13 cellular contexts compared by ENCODE assay signal in genomic region chr16:57643166-57643813, GRCh38. TPM values are rescaled to one million over a fixed set of nuclear protein-coding genes. Genes with fewer than 3 reads are reported as not detected.
DNase-seq lines count a peak whose midpoint lies in the region; ATAC-seq, FAIRE-seq and TF ChIP-seq lines count a peak whose summit lies in the region.
"Had no signal": no experiment of that assay in that cellular context is flagged by ENCODE, and none has a peak within 500 bp of the region (broad histone marks: within the 10 kb centered on the region; RNA-seq: fewer than 3 reads in every experiment).

No MANE protein-coding gene starts in this region.

- H3K4me1 ChIP-seq in heart left ventricle = peaks cover 5 to 78% (median 49%) of the 10 kb centered on the region in 12 donors
- peaks cover 57% of the 10 kb centered on the region for H3K4me1 ChIP-seq in HepG2 (ENCODE audit: insufficient read depth, low read length)
- peaks cover 41% of the 10 kb centered on the region for H3K4me1 ChIP-seq in upper lobe of right lung

- H3K79me2 ChIP-seq in HepG2 (ENCODE audit: insufficient read depth, low read length) = no peaks in the 10 kb centered on the region

- BruUV-seq in HepG2 (replicated peaks; lab: Mats Ljungman, UMichigan) = no TSS peak

- H3K9me3 ChIP-seq in heart left ventricle = no peaks in the 10 kb centered on the region
- H3K9me3 ChIP-seq in HepG2 (ENCODE audit: low read length) = no peaks in the 10 kb centered on the region
- no peaks in the 10 kb centered on the region for H3K9me3 ChIP-seq in upper lobe of right lung
- H3K9me3 ChIP-seq: SJSA1 had no signal

- no peaks in the 10 kb centered on the region for H4K20me1 ChIP-seq in HepG2 (ENCODE audit: insufficient read depth, low read length)

- peak; percentile 30 for FAIRE-seq in HepG2 (lab: Jason Lieb, UNC)
- FAIRE-seq in GM12891 (lab: Jason Lieb, UNC) = no peak
- FAIRE-seq: A204.1 had no signal

- TF ChIP-seq POLR2A in heart left ventricle (IDR thresholded peaks at IDR 0.05) (no peak), HepG2 (IDR thresholded peaks at IDR 0.05; ENCODE audit: insufficient read depth in 1 of 2, low read depth in 2 of 2, low read length in 2 of 2) (no peak), GM12891 (IDR thresholded peaks at IDR 0.05; ENCODE audit: low read depth, low read length) (no peak)

- H3K27me3 ChIP-seq in heart left ventricle (no peaks in the 10 kb centered on the region), HepG2 (ENCODE audit: control insufficient read depth in 1 of 2, insufficient read depth in 2 of 2, low read length in 2 of 2) (no peaks in the 10 kb centered on the region), upper lobe of right lung (no peaks in the 10 kb centered on the region)
- H3K27me3 ChIP-seq: SJSA1 had no signal

- TF ChIP-seq RAD21 in HepG2 (CRISPR knock-in tag; IDR thresholded peaks at IDR 0.05) = no peak

- no peak for TF ChIP-seq CTCF in heart left ventricle (IDR thresholded peaks at IDR 0.05)
- TF ChIP-seq CTCF in cardiac fibroblast (IDR thresholded peaks at IDR 0.05; ENCODE audit: low read depth, low read length) = no peak
- no peak for TF ChIP-seq CTCF in HepG2 (CRISPR knock-in tag; IDR thresholded peaks at IDR 0.05)
- TF ChIP-seq CTCF in upper lobe of right lung (IDR thresholded peaks at IDR 0.05) = no peak

- POLR2A ChIA-PET in HepG2 (lab: Yijun Ruan, JAX) = interaction anchor here (1.5 kb wide), 1 partner anchor 8 kb away, joined by 6 read pairs; no protein-coding TSS in a partner anchor

- no peak overlapping the region for H3K9ac ChIP-seq in HepG2 (ENCODE audit: insufficient read depth, low read depth, low read length)

- DNase-seq in heart left ventricle = no peak
- DNase-seq in Right ventricle myocardium inferior (ENCODE audit: missing footprints) = no peak
- DNase-seq in cardiac fibroblast (ENCODE audit: low read depth in 2 of 2) = peak; percentile 45
- no peak for DNase-seq in HepG2 (ENCODE audit: low spot score)
- DNase-seq in upper lobe of right lung = peak; percentile 78
- no peak for DNase-seq in GM12891 (ENCODE audit: insufficient read length, low spot score)
- DNase-seq: cerebellar nuclear complex had no signal

- H2AFZ ChIP-seq in HepG2 (ENCODE audit: low read length) = no peak overlapping the region

- in situ Hi-C loops in HepG2 (cut with HindIII; ENCODE audit: extremely low pct_ligation_motif_present, low pct_unique_long_range_greater_than_20kb) = no loop called here

- TF ChIP-seq EP300 in HepG2 (IDR thresholded peaks at IDR 0.05; ENCODE audit: low read depth in 2 of 2, low read length in 2 of 2) = no peak
- TF ChIP-seq EP300 in HepG2 (CRISPR knock-in tag; IDR thresholded peaks at IDR 0.05; ENCODE audit: borderline replicate concordance) = no peak

- CTCF ChIA-PET in HepG2 (lab: Yijun Ruan, JAX; ENCODE audit: low intra/inter-chr PET ratio, low total read pairs) = interaction anchor here (12.3 kb wide), 1 partner anchor 48 kb away, joined by 571 read pairs; no protein-coding TSS in a partner anchor

- H3K4me2 ChIP-seq in HepG2 (ENCODE audit: low read depth, low read length) = no peak overlapping the region
- H3K4me2 ChIP-seq: smooth muscle cell had no signal

- intact Hi-C loops in heart left ventricle (cut with DNase I) = no loop called here
- intact Hi-C loops in Right ventricle myocardium inferior (cut with DNase I) = no loop called here
- intact Hi-C loops in HepG2 (cut with micrococcal nuclease; ENCODE audit: unreplicated experiment) = no loop called here
- intact Hi-C loops in upper lobe of right lung (cut with DNase I) = no loop called here

- WGBS in heart left ventricle, 4 donors = 49 to 56% (median 54%) methylated on average over 6 to 7 of the region's 7 CpGs
- 83% methylated on average over 6 of the region's 7 CpGs for WGBS in HepG2 (ENCODE audit: low lambda C conversion rate)

- no peak overlapping the region for H3K4me3 ChIP-seq in heart left ventricle
- H3K4me3 ChIP-seq in cardiac fibroblast (replicated peaks in 1 of 2; ENCODE audit: low read depth in 2 of 2, low read length in 2 of 2) = no peak overlapping the region
- H3K4me3 ChIP-seq in HepG2 (replicated peaks in 1 of 3; ENCODE audit: insufficient read depth in 1 of 3, low read depth in 2 of 3, low read length in 3 of 3) = no peak overlapping the region
- no peak overlapping the region for H3K4me3 ChIP-seq in upper lobe of right lung
- H3K4me3 ChIP-seq: SJSA1, smooth muscle cell had no signal

- H3K36me3 ChIP-seq in heart left ventricle (no peaks in the 10 kb centered on the region), HepG2 (replicated peaks in 1 of 2; ENCODE audit: control insufficient read depth in 1 of 2, insufficient read depth in 2 of 2, low read length in 2 of 2) (no peaks in the 10 kb centered on the region), upper lobe of right lung (no peaks in the 10 kb centered on the region)
- H3K36me3 ChIP-seq: SJSA1 had no signal

- ATAC-seq in heart left ventricle (no peak), Right ventricle myocardium inferior (no peak), HepG2 (no peak), upper lobe of right lung (peak; percentile 55), GM21447 (IDR thresholded peaks at IDR 0.05; ENCODE audit: unreplicated experiment) (no peak), HG03139 (IDR thresholded peaks at IDR 0.05; ENCODE audit: unreplicated experiment) (no peak)

- H3K27ac ChIP-seq in heart left ventricle = peak overlapping the region; percentile 12 to 92 (median 62)
- no peak overlapping the region for H3K27ac ChIP-seq in HepG2 (ENCODE audit: extremely low read length, insufficient read depth, low read length)
- peak overlapping the region; percentile 24 for H3K27ac ChIP-seq in upper lobe of right lung
- H3K27ac ChIP-seq: SJSA1 had no signal

RNA-seq across cellular contexts. Expression of gene ADGRG1, which starts 14.9 kb away (rescaled TPM):
- total RNA-seq in heart left ventricle (10 to 100 TPM; 15.2 to 65.2 (median 17.5) TPM), Right ventricle myocardium inferior (23.1 TPM), HepG2 (2016; rRNA removed; fragmentation: Illumina TruSeq; extraction: Trizol) (2.8 and 5.9 TPM in 2 replicates), upper lobe of right lung (66.9 TPM)
- polyA plus RNA-seq in heart left ventricle (10 to 100 TPM; 14.1 to 23.3 TPM), HepG2 (2011; rRNA removed) (2.7 and 3.3 TPM in 2 replicates)
- total RNA-seq in HepG2 (2016; cell fraction: cytosol; rRNA removed; fragmentation: Illumina TruSeq; extraction: Trizol; ENCODE audit: low read depth) = 1.1 and 2.0 TPM in 2 replicates
- total RNA-seq in HepG2 (2016; cell fraction: insoluble cytoplasmic fraction; rRNA removed; fragmentation: Illumina TruSeq; extraction: Trizol) = 2.8 and 5.0 TPM in 2 replicates
- 3.1 and 3.2 TPM in 2 replicates for total RNA-seq in HepG2 (2016; cell fraction: membrane; rRNA removed; fragmentation: Illumina TruSeq; extraction: Trizol)
- 7.2 and 8.0 TPM in 2 replicates for total RNA-seq in HepG2 (2016; cell fraction: nucleus; rRNA removed; fragmentation: Illumina TruSeq; extraction: Trizol)
- polyA plus RNA-seq in HepG2 (2011; cell fraction: cytosol; rRNA removed) = 1.8 and 2.1 TPM in 2 replicates
- polyA plus RNA-seq in HepG2 (2011; cell fraction: nucleus; rRNA removed) = 5.0 and 7.4 TPM in 2 replicates
- polyA plus RNA-seq in HepG2 (2012) = 2.3 and 3.3 TPM in 2 replicates
- 0.83 and 1.3 TPM in 2 replicates for polyA plus RNA-seq in HepG2 (2016; cell fraction: cytosol; fragmentation: Illumina TruSeq; extraction: Trizol; ENCODE audit: low read depth)
- 2.4 and 5.1 TPM in 2 replicates for polyA plus RNA-seq in HepG2 (2016; cell fraction: insoluble cytoplasmic fraction; fragmentation: Illumina TruSeq; extraction: Trizol; ENCODE audit: low read depth)
- polyA plus RNA-seq in HepG2 (2016; cell fraction: membrane; fragmentation: Illumina TruSeq; extraction: Trizol; ENCODE audit: low read depth) = 2.8 and 3.2 TPM in 2 replicates
- 14.1 and 15.0 TPM in 2 replicates for polyA plus RNA-seq in HepG2 (2016; cell fraction: nucleus; fragmentation: Illumina TruSeq; extraction: Trizol; ENCODE audit: insufficient read depth, low read depth)
- polyA minus RNA-seq in HepG2 (2011; rRNA and poly(A)+ RNA removed; ENCODE audit: low replicate concordance) = 4.0 and 29.5 TPM in 2 replicates
- 1.8 and 1.9 TPM in 2 replicates for polyA minus RNA-seq in HepG2 (2011; cell fraction: cytosol; rRNA and poly(A)+ RNA removed)
- 2.4 and 2.8 TPM in 2 replicates for polyA minus RNA-seq in HepG2 (2011; cell fraction: nucleus; rRNA and poly(A)+ RNA removed)
- 1.1 TPM for polyA plus RNA-seq in GM12891 (2012; ENCODE audit: low read depth, missing spikeins)

RNA-seq across cellular contexts. Expression of gene ADGRG3, which starts 24.8 kb away (rescaled TPM):
- 1 to 10 TPM in 1 of 9 donors, under 1 TPM in 8; 0.12 to 1.4 (median 0.53) TPM for total RNA-seq in heart left ventricle
- polyA plus RNA-seq in heart left ventricle = under 1 TPM; 0.15 to 0.61 TPM
- total RNA-seq in Right ventricle myocardium inferior = 0.87 TPM
- 1.0 and 2.7 TPM in 2 replicates for total RNA-seq in HepG2 (2016; rRNA removed; fragmentation: Illumina TruSeq; extraction: Trizol)
- total RNA-seq in HepG2 (2016; cell fraction: cytosol; rRNA removed; fragmentation: Illumina TruSeq; extraction: Trizol; ENCODE audit: low read depth) = 0.79 and 1.1 TPM in 2 replicates
- 1.1 and 2.2 TPM in 2 replicates for total RNA-seq in HepG2 (2016; cell fraction: insoluble cytoplasmic fraction; rRNA removed; fragmentation: Illumina TruSeq; extraction: Trizol)
- 1.0 and 1.5 TPM in 2 replicates for total RNA-seq in HepG2 (2016; cell fraction: membrane; rRNA removed; fragmentation: Illumina TruSeq; extraction: Trizol)
- 2.3 and 2.7 TPM in 2 replicates for total RNA-seq in HepG2 (2016; cell fraction: nucleus; rRNA removed; fragmentation: Illumina TruSeq; extraction: Trizol)
- 11.8 and 13.6 TPM in 2 replicates for polyA plus RNA-seq in HepG2 (2011; rRNA removed)
- 10.8 and 11.2 TPM in 2 replicates for polyA plus RNA-seq in HepG2 (2011; cell fraction: cytosol; rRNA removed)
- 21.1 and 23.7 TPM in 2 replicates for polyA plus RNA-seq in HepG2 (2011; cell fraction: nucleus; rRNA removed)
- polyA plus RNA-seq in HepG2 (2012) = 5.8 and 8.1 TPM in 2 replicates
- 0.49 and 0.54 TPM in 2 replicates for polyA plus RNA-seq in HepG2 (2016; cell fraction: cytosol; fragmentation: Illumina TruSeq; extraction: Trizol; ENCODE audit: low read depth)
- 1.3 TPM in 2 replicates for polyA plus RNA-seq in HepG2 (2016; cell fraction: insoluble cytoplasmic fraction; fragmentation: Illumina TruSeq; extraction: Trizol; ENCODE audit: low read depth)
- 0.65 and 1.0 TPM in 2 replicates for polyA plus RNA-seq in HepG2 (2016; cell fraction: membrane; fragmentation: Illumina TruSeq; extraction: Trizol; ENCODE audit: low read depth)
- 5.4 and 6.5 TPM in 2 replicates for polyA plus RNA-seq in HepG2 (2016; cell fraction: nucleus; fragmentation: Illumina TruSeq; extraction: Trizol; ENCODE audit: insufficient read depth, low read depth)
- 0.91 and 31.9 TPM in 2 replicates for polyA minus RNA-seq in HepG2 (2011; rRNA and poly(A)+ RNA removed; ENCODE audit: low replicate concordance)
- polyA minus RNA-seq in HepG2 (2011; cell fraction: cytosol; rRNA and poly(A)+ RNA removed) = 4.7 and 5.3 TPM in 2 replicates
- 8.9 and 10.4 TPM in 2 replicates for polyA minus RNA-seq in HepG2 (2011; cell fraction: nucleus; rRNA and poly(A)+ RNA removed)
- total RNA-seq in upper lobe of right lung = 5.8 TPM
- polyA plus RNA-seq in GM12891 (2012; ENCODE audit: low read depth, missing spikeins) = not detected
- total RNA-seq: SJSA1 had no signal
- polyA plus RNA-seq: keratinocyte, smooth muscle cell had no signal

RNA-seq across cellular contexts. Expression of gene DRC7, which starts 51.3 kb away (rescaled TPM):
- total RNA-seq in heart left ventricle = under 1 TPM in 1 of 9 donors, not detected in 8; 0.29 TPM
- polyA plus RNA-seq in heart left ventricle = not detected
- total RNA-seq in Right ventricle myocardium inferior = not detected
- 2.7 and 3.4 TPM in 2 replicates for total RNA-seq in HepG2 (2016; rRNA removed; fragmentation: Illumina TruSeq; extraction: Trizol)
- total RNA-seq in HepG2 (2016; cell fraction: cytosol; rRNA removed; fragmentation: Illumina TruSeq; extraction: Trizol; ENCODE audit: low read depth) = 0.26 and 1.5 TPM in 2 replicates
- 2.4 and 2.5 TPM in 2 replicates for total RNA-seq in HepG2 (2016; cell fraction: insoluble cytoplasmic fraction; rRNA removed; fragmentation: Illumina TruSeq; extraction: Trizol)
- 1.4 and 2.1 TPM in 2 replicates for total RNA-seq in HepG2 (2016; cell fraction: membrane; rRNA removed; fragmentation: Illumina TruSeq; extraction: Trizol)
- total RNA-seq in HepG2 (2016; cell fraction: nucleus; rRNA removed; fragmentation: Illumina TruSeq; extraction: Trizol) = 0.59 and 1.6 TPM in 2 replicates
- polyA plus RNA-seq in HepG2 (2011; rRNA removed) = 3.4 and 3.5 TPM in 2 replicates
- polyA plus RNA-seq in HepG2 (2011; cell fraction: cytosol; rRNA removed) = 2.7 and 3.1 TPM in 2 replicates
- 3.4 TPM in 2 replicates for polyA plus RNA-seq in HepG2 (2011; cell fraction: nucleus; rRNA removed)
- 4.1 and 4.4 TPM in 2 replicates for polyA plus RNA-seq in HepG2 (2012)
- 0.70 and 1.3 TPM in 2 replicates for polyA plus RNA-seq in HepG2 (2016; cell fraction: cytosol; fragmentation: Illumina TruSeq; extraction: Trizol; ENCODE audit: low read depth)
- 2.0 and 2.4 TPM in 2 replicates for polyA plus RNA-seq in HepG2 (2016; cell fraction: insoluble cytoplasmic fraction; fragmentation: Illumina TruSeq; extraction: Trizol; ENCODE audit: low read depth)
- 1.0 and 1.1 TPM in 2 replicates for polyA plus RNA-seq in HepG2 (2016; cell fraction: membrane; fragmentation: Illumina TruSeq; extraction: Trizol; ENCODE audit: low read depth)
- 1.6 and 1.8 TPM in 2 replicates for polyA plus RNA-seq in HepG2 (2016; cell fraction: nucleus; fragmentation: Illumina TruSeq; extraction: Trizol; ENCODE audit: insufficient read depth, low read depth)
- polyA minus RNA-seq in HepG2 (2011; rRNA and poly(A)+ RNA removed; ENCODE audit: low replicate concordance) = 1.2 TPM in 1 of 2 replicates, not detected in the other
- 0.99 and 1.1 TPM in 2 replicates for polyA minus RNA-seq in HepG2 (2011; cell fraction: cytosol; rRNA and poly(A)+ RNA removed)
- polyA minus RNA-seq in HepG2 (2011; cell fraction: nucleus; rRNA and poly(A)+ RNA removed) = 1.3 and 2.5 TPM in 2 replicates
- not detected for total RNA-seq in upper lobe of right lung
- polyA plus RNA-seq in GM12891 (2012; ENCODE audit: low read depth, missing spikeins) = 0.55 TPM
- total RNA-seq: SJSA1 had no signal
- polyA plus RNA-seq: keratinocyte, smooth muscle cell had no signal

Comparison
In these comparisons a context has a peak if more than half of its experiments do, and no peak if none do; other contexts are left out.
1. DNase-seq: peak in cardiac fibroblast (2 of 2) and upper lobe of right lung (single experiment); none in heart left ventricle (0 of 5), Right ventricle myocardium inferior (single experiment), HepG2 (single experiment) and GM12891 (single experiment).